Comparison of ENCODE assay signal across 22 cellular contexts in the genomic region with DNA sequence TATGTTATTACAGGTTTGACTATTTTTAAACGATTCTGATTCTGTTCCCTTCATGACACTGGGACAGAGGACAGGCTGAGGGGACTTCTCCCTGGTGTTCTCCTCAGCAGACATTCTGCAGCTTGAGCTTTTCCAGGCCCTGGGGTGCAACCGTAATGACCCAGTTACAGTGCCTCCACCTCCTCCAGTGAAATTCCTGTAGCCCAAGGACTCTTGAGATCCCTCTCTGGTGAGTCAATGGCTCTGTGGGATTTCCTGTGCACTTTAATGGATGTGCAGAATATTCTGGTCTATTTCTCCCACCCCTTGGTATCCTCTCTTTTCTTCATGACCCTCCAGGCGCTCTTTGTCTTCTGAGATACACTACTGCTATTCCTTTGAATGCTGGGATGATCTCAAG.
DNase-seq lines count a peak whose midpoint lies in the region; ATAC-seq and TF ChIP-seq lines count a peak whose summit lies in the region.
"Had no signal": no experiment of that assay in that cellular context is flagged by ENCODE, and none has a peak within 500 bp of the region (broad histone marks: within the 10 kb centered on the region; RNA-seq: fewer than 3 reads in every experiment).

No MANE protein-coding gene starts in this region.

- no peaks in the 10 kb centered on the region for H3K79me1 ChIP-seq in mesenchymal stem cell (replicated peaks; ENCODE audit: low read length, poor library complexity, severe bottlenecking)

- H2AFZ ChIP-seq in mesenchymal stem cell (ENCODE audit: low read depth, low read length) = no peak overlapping the region
- no peak overlapping the region for H2AFZ ChIP-seq in PC-9
- H2AFZ ChIP-seq: GM23248 had no signal

- H3K4me3 ChIP-seq in mesenchymal stem cell (ENCODE audit: insufficient read depth in 1 of 2, low read depth in 1 of 2, low read length in 2 of 2) = no peak overlapping the region
- H3K4me3 ChIP-seq in right cardiac atrium (ENCODE audit: low read length) = no peak overlapping the region
- H3K4me3 ChIP-seq in PC-9 = no peak overlapping the region
- H3K4me3 ChIP-seq: GM23248, Peyer's patch, SJSA1 had no signal

- no peak overlapping the region for H2BK12ac ChIP-seq in mesenchymal stem cell (ENCODE audit: low read length in 2 of 2)

- no peak overlapping the region for H2BK15ac ChIP-seq in mesenchymal stem cell (ENCODE audit: low read depth, poor library complexity, severe bottlenecking)

- H3K27ac ChIP-seq in mesenchymal stem cell (ENCODE audit: low read length, poor library complexity, severe bottlenecking) (no peak overlapping the region), right cardiac atrium (ENCODE audit: low read length) (no peak overlapping the region), PC-9 (no peak overlapping the region)
- H3K27ac ChIP-seq: GM23248, Peyer's patch, SJSA1 had no signal

- no peaks in the 10 kb centered on the region for H3K9me2 ChIP-seq in PC-9 (ENCODE audit: insufficient read depth)

- no peak overlapping the region for H3K14ac ChIP-seq in mesenchymal stem cell (ENCODE audit: low read length in 2 of 2)

- H3K9ac ChIP-seq in mesenchymal stem cell (ENCODE audit: low read length) = no peak overlapping the region
- H3K9ac ChIP-seq: GM23248 had no signal

- H3K9me3 ChIP-seq in mesenchymal stem cell (ENCODE audit: control insufficient read depth, low read length) (no peaks in the 10 kb centered on the region), right cardiac atrium (ENCODE audit: control insufficient read depth, low read length) (no peaks in the 10 kb centered on the region), PC-9 (ENCODE audit: insufficient read depth, low read depth) (no peaks in the 10 kb centered on the region; the same call in 1 of the 2 replicates)
- H3K9me3 ChIP-seq: Peyer's patch, SJSA1 had no signal

- POLR2A ChIA-PET in PC-9 (lab: Charles Lee; ENCODE audit: unreplicated experiment) = no interaction called here

- H3K36me3 ChIP-seq in mesenchymal stem cell (ENCODE audit: control insufficient read depth in 1 of 2, insufficient read depth in 2 of 2, low read depth in 1 of 2, low read length in 2 of 2) (no peaks in the 10 kb centered on the region), PC-9 (ENCODE audit: low read depth) (no peaks in the 10 kb centered on the region)
- H3K36me3 ChIP-seq: Peyer's patch, SJSA1 had no signal

- WGBS in mesenchymal stem cell = 33% methylated on average over 2 of the region's 3 CpGs
- 85% methylated on average over 3 of the region's 3 CpGs for WGBS in right cardiac atrium

- H3K4me1 ChIP-seq in mesenchymal stem cell (ENCODE audit: control insufficient read depth, insufficient read depth, low read depth, low read length) = peaks cover 3% of the 10 kb centered on the region
- no peaks in the 10 kb centered on the region for H3K4me1 ChIP-seq in right cardiac atrium (ENCODE audit: control insufficient read depth, insufficient read depth, low read length)
- H3K4me1 ChIP-seq in PC-9 (replicated peaks; ENCODE audit: insufficient read depth) = no peaks in the 10 kb centered on the region
- H3K4me1 ChIP-seq: Peyer's patch had no signal

- H3K4me2 ChIP-seq in mesenchymal stem cell (ENCODE audit: low read length, poor library complexity, severe bottlenecking) = no peak overlapping the region
- H3K4me2 ChIP-seq in PC-9 = no peak overlapping the region

- H2BK120ac ChIP-seq in mesenchymal stem cell (ENCODE audit: low read depth, low read length) = no peak overlapping the region

- no peak for TF ChIP-seq CTCF in PC-9 (conservative IDR thresholded peaks at IDR 0.05)

- H4K20me1 ChIP-seq in PC-9 (ENCODE audit: insufficient read depth) = no peaks in the 10 kb centered on the region

- no peak overlapping the region for H4K91ac ChIP-seq in mesenchymal stem cell (ENCODE audit: low read length)

- intact Hi-C loops in right cardiac atrium (cut with DNase I) = no loop called here
- intact Hi-C loops in PC-9 (cut with micrococcal nuclease; ENCODE audit: unreplicated experiment) = no loop called here

- CTCF ChIA-PET in PC-9 (lab: Charles Lee) = no interaction called here

- H3K27me3 ChIP-seq in mesenchymal stem cell (ENCODE audit: control insufficient read depth in 1 of 2, insufficient read depth in 1 of 2, low read length in 2 of 2) = no peaks in the 10 kb centered on the region
- H3K27me3 ChIP-seq in right cardiac atrium (ENCODE audit: control insufficient read depth, insufficient read depth) = no peaks in the 10 kb centered on the region
- no peaks in the 10 kb centered on the region for H3K27me3 ChIP-seq in PC-9 (ENCODE audit: insufficient read depth, low read depth)
- H3K27me3 ChIP-seq: Peyer's patch, SJSA1 had no signal

- no peaks in the 10 kb centered on the region for H3F3A ChIP-seq in PC-9 (ENCODE audit: insufficient read depth, low read depth)

- H3K18ac ChIP-seq in mesenchymal stem cell (ENCODE audit: low read depth in 1 of 2, low read length in 2 of 2) = no peak overlapping the region

- H2AK5ac ChIP-seq in mesenchymal stem cell (ENCODE audit: low read length, severe bottlenecking) = no peak overlapping the region

- H4K8ac ChIP-seq in mesenchymal stem cell (ENCODE audit: low read length) = no peak overlapping the region

- H3K79me2 ChIP-seq in PC-9 (ENCODE audit: low read depth) = no peaks in the 10 kb centered on the region

- no TSS peak for BruUV-seq in PC-9 (replicated peaks; lab: Mats Ljungman, UMichigan)

- ATAC-seq in right cardiac atrium (no peak), GM19463 (IDR thresholded peaks at IDR 0.05; ENCODE audit: unreplicated experiment) (no peak)

- no peak overlapping the region for H2BK5ac ChIP-seq in mesenchymal stem cell (ENCODE audit: low read depth, low read length, poor library complexity, severe bottlenecking)

- DNase-seq in Daoy (ENCODE audit: low read depth) (peak; percentile 75), M059J (ENCODE audit: low read depth) (peak; percentile 28), foreskin melanocyte (peak; percentile 4), mesenchymal stem cell (peak; percentile 43), NCI-H1436 (lab: John Stamatoyannopoulos, UW) (no peak), right cardiac atrium (no peak), PC-9 (no peak)
- DNase-seq: DMS53, GM23248, H9, HFFc6, KG1, NCI-H1105, NCI-H1694, NCI-H2081, NCI-H2171, NCI-H345, NCI-H524, NCI-H82, Peyer's patch had no signal

- H3K4ac ChIP-seq in mesenchymal stem cell (ENCODE audit: low read depth in 1 of 2, low read length in 2 of 2) = no peak overlapping the region

- no peak overlapping the region for H3K23ac ChIP-seq in mesenchymal stem cell (ENCODE audit: low read length in 2 of 2)

Comparison
In these comparisons a context has a peak if more than half of its experiments do, and no peak if none do; other contexts are left out.
1. DNase-seq: peak in Daoy (single experiment), M059J (single experiment), foreskin melanocyte (single experiment) and mesenchymal stem cell (single experiment); none in NCI-H1436 (single experiment), right cardiac atrium (0 of 3) and PC-9 (0 of 2).